Comparison of ENCODE assay signal across 23 cellular contexts in the genomic region with DNA sequence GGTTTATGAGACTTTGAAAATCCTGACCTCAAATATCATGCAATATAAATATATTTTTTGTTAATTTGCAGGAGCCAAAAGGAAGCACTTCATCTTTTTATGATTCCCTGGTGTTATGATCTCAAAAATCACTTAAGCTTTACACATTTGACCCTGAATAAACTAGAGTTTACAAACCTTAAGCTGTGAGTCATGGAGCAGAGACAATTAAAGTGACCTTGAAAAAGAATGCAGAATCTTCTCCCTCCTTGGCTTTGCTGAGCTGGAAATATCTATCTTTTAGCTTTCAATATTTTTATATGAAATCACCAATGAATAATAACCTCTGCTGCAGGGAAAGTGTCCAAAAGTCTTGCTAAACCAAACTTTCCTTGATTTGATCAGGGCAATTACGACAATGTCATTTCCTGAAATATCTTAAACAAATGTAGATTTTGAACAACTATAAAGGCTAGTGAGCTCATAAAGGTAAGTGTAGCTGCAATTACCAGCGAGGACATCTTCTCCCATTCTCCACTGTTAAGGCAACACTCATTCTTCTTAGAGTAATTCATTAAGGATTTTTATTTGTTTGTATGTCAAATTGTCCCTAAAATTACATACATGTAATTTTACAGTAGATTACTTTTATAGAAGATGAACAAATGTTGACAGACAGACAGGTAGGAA.
DNase-seq lines count a peak whose midpoint lies in the region; ATAC-seq, FAIRE-seq and TF ChIP-seq lines count a peak whose summit lies in the region.
"Had no signal": no experiment of that assay in that cellular context is flagged by ENCODE, and none has a peak within 500 bp of the region (broad histone marks: within the 10 kb centered on the region; RNA-seq: fewer than 3 reads in every experiment).

No MANE protein-coding gene starts in this region.

- H3K9ac ChIP-seq in GM23248 (no peak overlapping the region), astrocyte (ENCODE audit: low read length) (no peak overlapping the region)

- H3K9me3 Mint-ChIP-seq in astrocyte (ENCODE audit: unreplicated experiment) = no peaks in the 10 kb centered on the region
- H3K9me3 Mint-ChIP-seq: HFFc6 had no signal

- H3K79me2 ChIP-seq in GM23248 (ENCODE audit: insufficient read depth) = no peaks in the 10 kb centered on the region
- no peaks in the 10 kb centered on the region for H3K79me2 ChIP-seq in astrocyte (ENCODE audit: insufficient read depth, low read length)

- H3K9me2 ChIP-seq in GM23248 (ENCODE audit: insufficient read depth) = no peaks in the 10 kb centered on the region

- no peaks in the 10 kb centered on the region for H3K36me3 Mint-ChIP-seq in astrocyte (ENCODE audit: low read depth, unreplicated experiment)

- no peak overlapping the region for H3K4me3 ChIP-seq in GM23248
- H3K4me3 ChIP-seq in astrocyte (ENCODE audit: insufficient read depth, low read depth, low read length) = no peak overlapping the region
- H3K4me3 ChIP-seq in adrenal gland = no peak overlapping the region
- no peak overlapping the region for H3K4me3 ChIP-seq in tibial artery
- H3K4me3 ChIP-seq: K562 had no signal

- no peaks in the 10 kb centered on the region for H3K27me3 Mint-ChIP-seq in astrocyte (ENCODE audit: low read depth, unreplicated experiment)
- H3K27me3 Mint-ChIP-seq: CD4-positive, alpha-beta T cell had no signal

- H3K27ac ChIP-seq in GM23248 (no peak overlapping the region), astrocyte (ENCODE audit: low read depth, low read length) (no peak overlapping the region), adrenal gland (no peak overlapping the region), tibial artery (no peak overlapping the region)
- H3K27ac ChIP-seq: C4-2B had no signal

- H3K36me3 ChIP-seq in GM23248 (ENCODE audit: low read depth) (no peaks in the 10 kb centered on the region), astrocyte (ENCODE audit: insufficient read depth, low read length) (no peaks in the 10 kb centered on the region), adrenal gland (replicated peaks in 1 of 2) (no peaks in the 10 kb centered on the region), tibial artery (no peaks in the 10 kb centered on the region)

- DNase-seq in GM23248 (peak; percentile 8), astrocyte (ENCODE audit: low read depth) (no peak), iris pigment epithelial cell (ENCODE audit: low read depth) (peak; percentile 58), adrenal gland (no peak), ureter (ENCODE audit: low spot score) (no peak), tibial artery (no peak)
- DNase-seq: ACHN; AML-193; Caco-2; CD4-positive, alpha-beta T cell; GDM1; GOT3; H7; HFFc6; IMR-90 had no signal

- no peaks in the 10 kb centered on the region for H3K27me3 ChIP-seq in GM23248 (replicated peaks; ENCODE audit: insufficient read depth)
- no peaks in the 10 kb centered on the region for H3K27me3 ChIP-seq in astrocyte (ENCODE audit: insufficient read depth, low read length)
- no peaks in the 10 kb centered on the region for H3K27me3 ChIP-seq in adrenal gland
- no peaks in the 10 kb centered on the region for H3K27me3 ChIP-seq in tibial artery

- H2AFZ ChIP-seq in GM23248 = no peak overlapping the region
- no peak overlapping the region for H2AFZ ChIP-seq in astrocyte (ENCODE audit: low read depth, low read length)

- H3K9me3 ChIP-seq in GM23248 (ENCODE audit: low read depth) = no peaks in the 10 kb centered on the region
- no peaks in the 10 kb centered on the region for H3K9me3 ChIP-seq in astrocyte (ENCODE audit: insufficient read depth, low read depth, low read length)
- H3K9me3 ChIP-seq in adrenal gland (replicated peaks in 1 of 3) = no peaks in the 10 kb centered on the region
- H3K9me3 ChIP-seq in tibial artery = no peaks in the 10 kb centered on the region
- H3K9me3 ChIP-seq: Caco-2 had no signal

- H3F3A ChIP-seq in GM23248 (ENCODE audit: insufficient read depth) = 0 out of 2 replicates have a peak, but pooled peaks cover 3% of the 10 kb centered on the region

- H3K4me3 Mint-ChIP-seq in astrocyte (ENCODE audit: unreplicated experiment) = no peak overlapping the region
- H3K4me3 Mint-ChIP-seq: CD4-positive, alpha-beta T cell; HFFc6 had no signal

- H3K4me1 ChIP-seq in GM23248 (ENCODE audit: insufficient read depth) (0 out of 2 replicates have a peak, but pooled peaks cover 7% of the 10 kb centered on the region), astrocyte (ENCODE audit: insufficient read depth, low read length) (no peaks in the 10 kb centered on the region), adrenal gland (replicated peaks in 1 of 2) (peaks cover 4 to 10% of the 10 kb centered on the region in 2 donors), tibial artery (peaks cover 0 to 2% (median 0%) of the 10 kb centered on the region in 4 donors)
- H3K4me1 ChIP-seq: Caco-2 had no signal

- H3K4me2 ChIP-seq in GM23248 (ENCODE audit: unreplicated experiment) = peak overlapping the region; percentile 9
- no peak overlapping the region for H3K4me2 ChIP-seq in astrocyte (ENCODE audit: low read length)

- no peak for ATAC-seq in HG02870 (IDR thresholded peaks at IDR 0.05; ENCODE audit: unreplicated experiment)
- ATAC-seq: HCT116, K562 had no signal

- no peaks in the 10 kb centered on the region for H3K4me1 Mint-ChIP-seq in astrocyte (ENCODE audit: low read depth, unreplicated experiment)

- peak; percentile 17 for FAIRE-seq in astrocyte (lab: Jason Lieb, UNC)
- FAIRE-seq: A204.1, D721Med, GM19239, HTR-8/SVneo, K562 had no signal

- 20 to 25% methylated on average over 2 of the region's 2 CpGs for WGBS in GM23248 (ENCODE audit: low coverage in 1 of 2, low lambda C conversion rate in 2 of 2, missing lambda C conversion rate in 2 of 2), 2 experiments
- 47 to 66% (median 50%) methylated on average over 2 of the region's 2 CpGs for WGBS in adrenal gland, 4 donors

- TF ChIP-seq CTCF in astrocyte (IDR thresholded peaks at IDR 0.05; ENCODE audit: insufficient read depth, low read depth, low read length) = no peak
- TF ChIP-seq CTCF in adrenal gland (IDR thresholded peaks at IDR 0.05) = no peak
- no peak for TF ChIP-seq CTCF in tibial artery (IDR thresholded peaks at IDR 0.05)

- in situ Hi-C loops in GM23248 (cut with MboI) = no loop called here

- intact Hi-C loops in adrenal gland (cut with DNase I) (no loop called here), tibial artery (cut with DNase I; ENCODE audit: low total_unique reads) (no loop called here)

- no peaks in the 10 kb centered on the region for H4K20me1 ChIP-seq in GM23248 (ENCODE audit: insufficient read depth)
- H4K20me1 ChIP-seq in astrocyte (ENCODE audit: insufficient read depth, low read length) = no peaks in the 10 kb centered on the region

- H3K27ac Mint-ChIP-seq in astrocyte (ENCODE audit: unreplicated experiment) = no peak overlapping the region
- H3K27ac Mint-ChIP-seq: CD4-positive, alpha-beta T cell; HFFc6 had no signal

- TF ChIP-seq POLR2A in adrenal gland (IDR thresholded peaks at IDR 0.05) = no peak

Comparison
In these comparisons a context has a peak if more than half of its experiments do, and no peak if none do; other contexts are left out.
1. DNase-seq: peak in GM23248 (single experiment) and iris pigment epithelial cell (single experiment); none in astrocyte (single experiment), adrenal gland (0 of 7), ureter (single experiment) and tibial artery (0 of 2).